ENCODE assay signal across 1 cellular context in the genomic region with DNA sequence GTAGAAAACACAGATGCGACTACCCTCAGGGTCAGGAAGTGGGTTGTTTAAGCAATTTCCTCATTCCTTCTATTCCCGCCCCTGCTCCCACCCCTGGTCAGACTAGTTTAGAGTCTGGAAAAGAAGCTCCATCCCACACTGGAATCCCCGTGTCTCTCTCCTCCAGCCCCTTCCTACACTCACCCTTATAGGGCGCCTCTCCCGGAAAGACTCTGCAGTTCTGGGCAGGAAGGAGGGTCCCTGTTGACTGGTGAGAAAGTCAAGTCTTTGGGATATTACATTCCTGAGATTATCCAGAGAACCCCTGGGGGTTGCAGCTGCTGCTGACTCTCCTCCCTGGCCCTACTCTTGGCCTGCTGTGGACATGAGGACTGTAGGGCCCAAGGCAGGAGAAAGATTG.
TF ChIP-seq lines count a peak whose summit lies in the region.

No MANE protein-coding gene starts in this region.

TF ChIP-seq in GM12891, 5 proteins besides CTCF, POLR2A, EP300 and RAD21:
- TF ChIP-seq SPI1 (IDR thresholded peaks at IDR 0.05; ENCODE audit: low read depth, low read length) (no peak), POU2F2 (IDR thresholded peaks at IDR 0.05; ENCODE audit: low read depth, low read length) (no peak), PAX5 (IDR thresholded peaks at IDR 0.05; ENCODE audit: insufficient read depth, low read length, severe bottlenecking) (no peak), POLR2AphosphoS5 (IDR thresholded peaks at IDR 0.05; ENCODE audit: low read depth, low read length) (no peak), TAF1 (IDR thresholded peaks at IDR 0.05; ENCODE audit: low read depth, low read length) (no peak)
